9 cellular contexts compared by ENCODE assay signal in the genomic region with DNA sequence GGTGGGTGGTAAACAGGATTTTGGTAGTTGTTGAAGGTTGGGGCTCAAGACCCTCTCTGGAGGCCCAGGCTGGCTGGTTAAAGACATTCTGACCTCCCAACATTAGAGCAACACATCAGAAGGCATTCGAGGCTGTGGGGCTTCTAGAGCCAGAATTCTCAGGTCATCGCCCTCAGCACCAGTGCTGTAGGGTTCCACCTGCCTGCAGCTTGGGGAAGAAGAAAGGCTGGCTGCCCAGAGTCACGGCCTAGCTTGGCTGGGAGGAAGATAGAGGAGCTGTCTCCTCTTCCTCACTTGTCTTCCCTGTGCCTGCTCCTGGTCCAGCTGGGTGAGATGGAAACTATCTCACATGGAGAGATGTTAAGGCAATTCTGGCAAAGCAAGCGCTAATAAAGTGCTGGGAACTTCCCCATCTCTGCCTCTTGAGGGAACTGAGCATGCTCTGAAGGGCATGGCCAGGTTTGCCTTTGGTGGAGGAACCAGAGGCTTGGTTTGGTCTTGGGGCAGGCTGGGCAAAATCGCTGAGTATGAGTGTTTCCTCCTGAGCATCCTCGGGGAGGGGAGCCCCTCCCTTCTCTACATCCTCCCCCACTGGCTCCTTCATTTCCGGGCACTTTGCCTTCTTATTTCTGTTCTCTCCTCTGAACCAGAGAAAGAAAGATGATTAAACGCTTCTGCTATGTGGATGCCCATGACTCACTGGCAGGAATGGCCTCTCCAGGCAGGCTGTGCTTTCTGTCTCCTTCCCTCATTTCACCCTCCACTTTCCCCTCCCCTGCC.
DNase-seq lines count a peak whose midpoint lies in the region; ATAC-seq and TF ChIP-seq lines count a peak whose summit lies in the region.
"Had no signal": no experiment of that assay in that cellular context is flagged by ENCODE, and none has a peak within 500 bp of the region (broad histone marks: within the 10 kb centered on the region; RNA-seq: fewer than 3 reads in every experiment).

No MANE protein-coding gene starts in this region.

- ATAC-seq in lung (ENCODE audit: insufficient read depth, low FRiP score) (peak; percentile 78), HG03342 (IDR thresholded peaks at IDR 0.05; ENCODE audit: unreplicated experiment) (no peak)

- H2BK20ac ChIP-seq in H9 (ENCODE audit: low read depth, low read length, poor library complexity, severe bottlenecking) = no peak overlapping the region

- H2AFZ ChIP-seq in H9 (ENCODE audit: low read length) = no peak overlapping the region

- no peak overlapping the region for H3K4me3 ChIP-seq in colonic mucosa
- no peak overlapping the region for H3K4me3 ChIP-seq in lung
- no peak overlapping the region for H3K4me3 ChIP-seq in uterus

- no peaks in the 10 kb centered on the region for H4K20me1 ChIP-seq in H9 (ENCODE audit: control insufficient read depth, insufficient read depth, insufficient read length)

- H3K36me3 Mint-ChIP-seq in H9 (ENCODE audit: insufficient read depth in 1 of 3, low read depth in 3 of 3) = no peaks in the 10 kb centered on the region

- TF ChIP-seq POLR2A in uterus (IDR thresholded peaks at IDR 0.05) = no peak

- no peaks in the 10 kb centered on the region for H3K36me3 ChIP-seq in colonic mucosa
- no peaks in the 10 kb centered on the region for H3K36me3 ChIP-seq in lung (ENCODE audit: control insufficient read depth in 2 of 2, insufficient read depth in 2 of 2, low read length in 2 of 2)
- H3K36me3 ChIP-seq in uterus = no peaks in the 10 kb centered on the region

- H3K27ac Mint-ChIP-seq in H9 = peak overlapping the region in 1 of 3 experiments; percentile 20; a peak in 1 of 7 replicates
- H3K27ac Mint-ChIP-seq: B cell had no signal

- peaks cover 15 to 16% of the 10 kb centered on the region in 2 experiments; a peak in 3 of 4 replicates for H3K4me1 Mint-ChIP-seq in H9
- H3K4me1 Mint-ChIP-seq: B cell had no signal

- intact Hi-C loops in colonic mucosa (cut with DNase I) (no loop called here), uterus (cut with DNase I; ENCODE audit: low total_unique reads) (no loop called here)

- H3K56ac ChIP-seq in H9 (ENCODE audit: insufficient read length, low read depth, low read length) = no peak overlapping the region

- H3K27me3 Mint-ChIP-seq in H9 (ENCODE audit: low read depth) = peaks cover 6% of the 10 kb centered on the region
- H3K27me3 Mint-ChIP-seq: B cell had no signal

- no peaks in the 10 kb centered on the region for H3K79me1 ChIP-seq in H9 (ENCODE audit: insufficient read depth, low read depth, low read length, poor library complexity, severe bottlenecking)

- H4K8ac ChIP-seq in H9 (replicated peaks; ENCODE audit: insufficient read length, low read depth, low read length) = no peak overlapping the region

- no peak overlapping the region for H3K4ac ChIP-seq in H9 (ENCODE audit: low read depth, low read length)

- peak overlapping the region; percentile 40 for H3K27ac ChIP-seq in colonic mucosa
- H3K27ac ChIP-seq in lung (ENCODE audit: low read depth in 1 of 2, low read length in 1 of 2) = peak overlapping the region in 1 of 2 donors; percentile 79
- peak overlapping the region; percentile 73 to 75 for H3K27ac ChIP-seq in uterus
- H3K27ac ChIP-seq in H9 (ENCODE audit: insufficient read length, low read depth, low read length) = no peak overlapping the region

- H2BK5ac ChIP-seq in H9 (ENCODE audit: insufficient read length, low read length) = no peak overlapping the region

- no peak overlapping the region for H4K91ac ChIP-seq in H9 (ENCODE audit: insufficient read length, low read depth, low read length)

- no peaks in the 10 kb centered on the region for H3K9me3 Mint-ChIP-seq in H9

- TF ChIP-seq CTCF in colonic mucosa (IDR thresholded peaks at IDR 0.05) = no peak
- TF ChIP-seq CTCF in lung (IDR thresholded peaks at IDR 0.05; ENCODE audit: control extremely low read depth, extremely low read depth) = no peak
- TF ChIP-seq CTCF in uterus (IDR thresholded peaks at IDR 0.05) = no peak
- TF ChIP-seq CTCF in H9 (conservative IDR thresholded peaks at IDR 0.05) = no peak

- H3K23ac ChIP-seq in H9 (ENCODE audit: insufficient read length, low read depth, low read length) = no peak overlapping the region

- no peaks in the 10 kb centered on the region for H3K79me2 ChIP-seq in H9 (ENCODE audit: insufficient read depth, low read length)

- no peak overlapping the region; the same call in 1 of the 2 replicates for H3K14ac ChIP-seq in H9 (ENCODE audit: insufficient read depth, low read length)

- no peak overlapping the region for H2BK120ac ChIP-seq in H9 (ENCODE audit: low read depth, low read length, poor library complexity, severe bottlenecking)

- H3K9ac ChIP-seq in colonic mucosa (ENCODE audit: low read depth in 2 of 2, low read length in 2 of 2) = no peak overlapping the region
- H3K9ac ChIP-seq in H9 (ENCODE audit: extremely low read depth, insufficient read length, low read length) = no peak overlapping the region

- H3K4me1 ChIP-seq in colonic mucosa (no peaks in the 10 kb centered on the region), lung (ENCODE audit: control insufficient read depth in 2 of 2, insufficient read depth in 2 of 2, low read length in 2 of 2) (peaks cover 0 to 7% of the 10 kb centered on the region in 2 donors), uterus (peaks cover 0 to 15% of the 10 kb centered on the region in 2 donors), H9 (ENCODE audit: insufficient read depth, low read length) (no peaks in the 10 kb centered on the region)

- H3K18ac ChIP-seq in H9 (ENCODE audit: insufficient read length, low read depth, low read length) = no peak overlapping the region

- H2BK15ac ChIP-seq in H9 (ENCODE audit: low read depth, low read length) = no peak overlapping the region

- H3K27me3 ChIP-seq in colonic mucosa (no peaks in the 10 kb centered on the region), lung (ENCODE audit: control insufficient read depth, insufficient read depth) (no peaks in the 10 kb centered on the region), uterus (no peaks in the 10 kb centered on the region), H9 (ENCODE audit: insufficient read depth, low read length) (no peaks in the 10 kb centered on the region)

- H3K4me3 Mint-ChIP-seq in H9 = no peak overlapping the region
- H3K4me3 Mint-ChIP-seq: B cell had no signal

- no peaks in the 10 kb centered on the region for H3K23me2 ChIP-seq in H9 (ENCODE audit: insufficient read length, low read depth, low read length, poor library complexity, severe bottlenecking)

- 53 to 59% methylated on average over 8 of the region's 8 CpGs for WGBS in lung, 2 donors
- WGBS in H9 (ENCODE audit: extremely low coverage, insufficient read length, low lambda C conversion rate) = no CpG with 5 or more reads among the region's 8 CpGs

- no peak overlapping the region for H3K4me2 ChIP-seq in H9 (ENCODE audit: insufficient read depth, insufficient read length, low read length)

- no peak overlapping the region for H3T11ph ChIP-seq in H9 (ENCODE audit: low read length)

- H4K5ac ChIP-seq in H9 (ENCODE audit: insufficient read length, low read depth, low read length) = no peak overlapping the region

- H2BK12ac ChIP-seq in H9 (ENCODE audit: insufficient read length, low read depth, low read length) = no peak overlapping the region

- DNase-seq in DMS79 (lab: John Stamatoyannopoulos, UW) (peak; percentile 8), DMS79 treated with DMSO at 0.1 percent for 48 hours (lab: John Stamatoyannopoulos, UW) (no peak), colonic mucosa (peak; percentile 37), lung (ENCODE audit: low spot score) (peak; percentile 55), uterus (peak; percentile 73 to 87), H9 (no peak)
- no peak for DNase-seq in activated T-cell treated with anti-CD3 and anti-CD28 coated beads, Interleukin-2, amount 50 U/mL, for 1 hour

- no peak overlapping the region for H2AK5ac ChIP-seq in H9 (ENCODE audit: insufficient read length, low read length)

- no peaks in the 10 kb centered on the region for H3K9me3 ChIP-seq in colonic mucosa
- peaks cover 0 to 4% of the 10 kb centered on the region in 2 donors for H3K9me3 ChIP-seq in lung (ENCODE audit: control insufficient read depth in 2 of 2, insufficient read depth in 1 of 2, low read length in 1 of 2)
- H3K9me3 ChIP-seq in uterus = no peaks in the 10 kb centered on the region
- H3K9me3 ChIP-seq in H9 (ENCODE audit: control insufficient read depth, low read depth, low read length) = no peaks in the 10 kb centered on the region

Comparison
In these comparisons a context has a peak if more than half of its experiments do, and no peak if none do; other contexts are left out.
1. DNase-seq: peak in DMS79 (single experiment), colonic mucosa (single experiment), lung (single experiment) and uterus (2 of 2); none in DMS79 treated with DMSO at 0.1 percent for 48 hours (single experiment), H9 (single experiment) and activated T-cell treated with anti-CD3 and anti-CD28 coated beads, Interleukin-2, amount 50 U/mL, for 1 hour (single experiment).